In genomic region chr16:47309581-47310312, GRCh38 we compare ENCODE assay signal across 19 cellular contexts.
A peak's percentile ranks its signal among the peaks of the same experiment; 100 is the strongest.
DNase-seq lines count a peak whose midpoint lies in the region; ATAC-seq, FAIRE-seq and TF ChIP-seq lines count a peak whose summit lies in the region.
"Had no signal": no experiment of that assay in that cellular context is flagged by ENCODE, and none has a peak within 500 bp of the region (broad histone marks: within the 10 kb centered on the region; RNA-seq: fewer than 3 reads in every experiment).

No MANE protein-coding gene starts in this region.

- peak overlapping the region; percentile 89 for H3K27ac ChIP-seq in DOHH2 (ENCODE audit: low read depth, low read length)
- peak overlapping the region; percentile 81 for H3K27ac ChIP-seq in OCI-LY1 (ENCODE audit: low read depth, low read length, poor library complexity, severe bottlenecking)
- H3K27ac ChIP-seq in endothelial cell of umbilical vein (ENCODE audit: insufficient read depth, low read depth, low read length): no peak overlapping the region
- peak overlapping the region; percentile 61 for H3K27ac ChIP-seq in psoas muscle

- H3K9me3 ChIP-seq in DOHH2 (ENCODE audit: control insufficient read depth, insufficient read depth, low read length) (no peaks in the 10 kb centered on the region), OCI-LY1 (ENCODE audit: low read length) (no peaks in the 10 kb centered on the region), endothelial cell of umbilical vein (replicated peaks; ENCODE audit: control insufficient read depth, insufficient read depth, low read length) (no peaks in the 10 kb centered on the region), psoas muscle (no peaks in the 10 kb centered on the region)
- H3K9me3 ChIP-seq: BE2C, HAP-1, SK-N-SH had no signal

- DNase-seq in endothelial cell of umbilical vein (ENCODE audit: low read depth, low spot score): peak; percentile 34
- DNase-seq in psoas muscle: no peak
- DNase-seq: BE2C; CD4-positive, alpha-beta memory T cell; KBM-7; NCI-H1092; NCI-H1694; NCI-H2107; NCI-H226; NCI-H526; SK-N-SH had no signal

- POLR2A ChIA-PET in endothelial cell of umbilical vein (lab: Charles Lee): no interaction called here

- H3K36me3 ChIP-seq in DOHH2 (ENCODE audit: control insufficient read depth, low read length): peaks cover 19% of the 10 kb centered on the region
- H3K36me3 ChIP-seq in OCI-LY1 (ENCODE audit: insufficient read depth, low read length): peaks cover 38% of the 10 kb centered on the region
- H3K36me3 ChIP-seq in endothelial cell of umbilical vein (ENCODE audit: control insufficient read depth in 2 of 2, extremely low read depth in 1 of 2, insufficient read depth in 2 of 2, low read length in 2 of 2): no peaks in the 10 kb centered on the region
- H3K36me3 ChIP-seq in psoas muscle (ENCODE audit: insufficient read depth in 1 of 2, low read depth in 1 of 2): no peaks in the 10 kb centered on the region
- H3K36me3 ChIP-seq: BE2C had no signal

- H3K27me3 ChIP-seq in DOHH2 (ENCODE audit: control insufficient read depth, low read length) (no peaks in the 10 kb centered on the region), OCI-LY1 (ENCODE audit: insufficient read depth, low read length) (no peaks in the 10 kb centered on the region), endothelial cell of umbilical vein (ENCODE audit: control insufficient read depth in 2 of 2, insufficient read depth in 2 of 2, low read length in 2 of 2) (no peaks in the 10 kb centered on the region), psoas muscle (ENCODE audit: insufficient read depth in 3 of 3, low read length in 2 of 3) (no peaks in the 10 kb centered on the region)
- H3K27me3 ChIP-seq: BE2C had no signal

- no TSS peak for BruUV-seq in endothelial cell of umbilical vein (replicated peaks; lab: Mats Ljungman, UMichigan)

- H3K79me2 ChIP-seq in DOHH2 (ENCODE audit: control insufficient read depth, low read length): no peaks in the 10 kb centered on the region
- H3K79me2 ChIP-seq in OCI-LY1 (ENCODE audit: insufficient read depth, low read length): no peaks in the 10 kb centered on the region
- H3K79me2 ChIP-seq in endothelial cell of umbilical vein (ENCODE audit: control insufficient read depth, insufficient read depth, low read length): no peaks in the 10 kb centered on the region

- CTCF ChIA-PET in endothelial cell of umbilical vein (lab: Charles Lee): no interaction called here

- H3K9me1 ChIP-seq in endothelial cell of umbilical vein (replicated peaks; ENCODE audit: control insufficient read depth, extremely low read depth, insufficient read depth, low read length): no peaks in the 10 kb centered on the region

- H3K9me2 ChIP-seq in DOHH2 (replicated peaks; ENCODE audit: control insufficient read depth, low read length): no peaks in the 10 kb centered on the region
- H3K9me2 ChIP-seq in OCI-LY1 (ENCODE audit: low read depth, low read length): no peaks in the 10 kb centered on the region
- H3K9me2 ChIP-seq: SK-N-SH had no signal

- H3K4me3 ChIP-seq in DOHH2 (ENCODE audit: low read length) (peak overlapping the region; percentile 61), OCI-LY1 (ENCODE audit: low read depth, low read length, poor library complexity, severe bottlenecking) (no peak overlapping the region), endothelial cell of umbilical vein (replicated peaks in 1 of 3; ENCODE audit: insufficient read depth in 1 of 3, low read depth in 1 of 3, low read length in 3 of 3) (no peak overlapping the region), psoas muscle (peak overlapping the region; percentile 1)
- H3K4me3 ChIP-seq: HAP-1 had no signal

- TF ChIP-seq POLR2A in endothelial cell of umbilical vein (IDR thresholded peaks at IDR 0.05; ENCODE audit: low read depth, low read length): no peak

- no peak overlapping the region for H3K9ac ChIP-seq in OCI-LY1 (ENCODE audit: low read length)
- H3K9ac ChIP-seq in endothelial cell of umbilical vein (replicated peaks; ENCODE audit: extremely low read depth, insufficient read depth, low read length): no peak overlapping the region
- H3K9ac ChIP-seq: SK-N-SH had no signal

- H3K4me2 ChIP-seq in DOHH2 (ENCODE audit: low read length): peak overlapping the region; percentile 63
- no peak overlapping the region for H3K4me2 ChIP-seq in OCI-LY1 (ENCODE audit: low read length)
- H3K4me2 ChIP-seq in endothelial cell of umbilical vein (ENCODE audit: insufficient read depth, low read length): no peak overlapping the region
- H3K4me2 ChIP-seq: SK-N-SH had no signal

- 26 to 36% (median 31%) methylated on average over 4 of the region's 4 CpGs for WGBS in psoas muscle, 3 donors

- H2AFZ ChIP-seq in OCI-LY1 (ENCODE audit: low read length) (no peak overlapping the region), endothelial cell of umbilical vein (ENCODE audit: low read depth, low read length) (no peak overlapping the region)

- dilution Hi-C loops in endothelial cell of umbilical vein (cut with MboI; ENCODE audit: extremely low pct_ligation_motif_present, low sequenced_read_pairs): no loop called here

- no peak for ATAC-seq in psoas muscle
- no peak for ATAC-seq in GM21515 (IDR thresholded peaks at IDR 0.05; ENCODE audit: unreplicated experiment)
- no peak for ATAC-seq in HG03139 (IDR thresholded peaks at IDR 0.05; ENCODE audit: unreplicated experiment)
- ATAC-seq in HG03039 (IDR thresholded peaks at IDR 0.05; ENCODE audit: unreplicated experiment): no peak

- H3F3A ChIP-seq in DOHH2 (ENCODE audit: control insufficient read depth, insufficient read depth) (peaks cover 26% of the 10 kb centered on the region; the same call in 1 of the 2 replicates), OCI-LY1 (ENCODE audit: insufficient read depth, low read length) (peaks cover 4% of the 10 kb centered on the region; the same call in 1 of the 2 replicates)

- no peaks in the 10 kb centered on the region for H4K20me1 ChIP-seq in DOHH2 (ENCODE audit: control insufficient read depth, insufficient read depth, low read depth, low read length)
- H4K20me1 ChIP-seq in OCI-LY1 (ENCODE audit: insufficient read depth, low read length): no peaks in the 10 kb centered on the region
- H4K20me1 ChIP-seq in endothelial cell of umbilical vein (replicated peaks; ENCODE audit: control insufficient read depth, extremely low read depth, insufficient read depth, low read length): no peaks in the 10 kb centered on the region

- no peak for FAIRE-seq in endothelial cell of umbilical vein (lab: Jason Lieb, UNC)
- FAIRE-seq: D721Med, HTR-8/SVneo had no signal

- intact Hi-C loops in endothelial cell of umbilical vein (cut with micrococcal nuclease): no loop called here
- intact Hi-C loops in psoas muscle (cut with DNase I): loop anchor here (5.0 to 10.0 kb wide), 2 partner anchors 88 to 155 kb away; partner anchors contain the start of genes ITFG1 (in 1 of the 2) and PHKB (in 1 of the 2)

- peaks cover 53% of the 10 kb centered on the region for H3K4me1 ChIP-seq in DOHH2 (ENCODE audit: control insufficient read depth, low read length)
- peaks cover 30% of the 10 kb centered on the region for H3K4me1 ChIP-seq in OCI-LY1 (ENCODE audit: insufficient read depth, low read length, severe bottlenecking)
- no peaks in the 10 kb centered on the region for H3K4me1 ChIP-seq in endothelial cell of umbilical vein (ENCODE audit: control insufficient read depth, extremely low read depth, insufficient read depth, low read length)
- H3K4me1 ChIP-seq in psoas muscle: peaks cover 40% of the 10 kb centered on the region
- H3K4me1 ChIP-seq: BE2C had no signal

- no peak for TF ChIP-seq CTCF in DOHH2 (IDR thresholded peaks at IDR 0.05; ENCODE audit: low read depth, low read length, poor library complexity, severe bottlenecking)
- no peak for TF ChIP-seq CTCF in OCI-LY1 (IDR thresholded peaks at IDR 0.05; ENCODE audit: low read length)
- TF ChIP-seq CTCF in endothelial cell of umbilical vein (IDR thresholded peaks at IDR 0.05; ENCODE audit: extremely low read depth in 1 of 2, insufficient read depth in 1 of 2, low read depth in 1 of 2, low read length in 2 of 2): no peak
- no peak for TF ChIP-seq CTCF in psoas muscle (IDR thresholded peaks at IDR 0.05)

TF ChIP-seq in endothelial cell of umbilical vein, 7 proteins besides CTCF, POLR2A, EP300 and RAD21:
- no peak for TF ChIP-seq GATA2 (IDR thresholded peaks at IDR 0.05; ENCODE audit: insufficient read depth, insufficient read length, low read depth, low read length)
- no peak for TF ChIP-seq MAX (IDR thresholded peaks at IDR 0.05; ENCODE audit: insufficient read depth, insufficient read length)
- no peak for TF ChIP-seq JUN (IDR thresholded peaks at IDR 0.05; ENCODE audit: borderline replicate concordance, insufficient read depth, insufficient read length, low read depth)
- no peak for TF ChIP-seq EZH2 (IDR thresholded peaks at IDR 0.05; ENCODE audit: borderline replicate concordance, low read depth, low read length, severe bottlenecking)
- no peak for TF ChIP-seq POLR2AphosphoS5 (IDR thresholded peaks at IDR 0.05; ENCODE audit: insufficient read depth, low read depth, low read length)
- TF ChIP-seq MYC (IDR thresholded peaks at IDR 0.05; ENCODE audit: low read depth, low read length): no peak
- TF ChIP-seq FOS (IDR thresholded peaks at IDR 0.05; ENCODE audit: borderline replicate concordance, insufficient read depth, low read length): no peak

Comparison
In these comparisons a context has a peak if more than half of its experiments do, and no peak if none do; other contexts are left out.
1. H3K4me3 ChIP-seq: peak in DOHH2 (single experiment) and psoas muscle (single experiment); none in OCI-LY1 (single experiment) and endothelial cell of umbilical vein (0 of 3).